In genomic region chr17:81713004-81713555, GRCh38 we compare ENCODE assay signal across 9 cellular contexts. TPM values are rescaled to one million over a fixed set of nuclear protein-coding genes. Genes with fewer than 3 reads are reported as not detected.
DNase-seq lines count a peak whose midpoint lies in the region; ATAC-seq, FAIRE-seq and TF ChIP-seq lines count a peak whose summit lies in the region.
"Had no signal": no experiment of that assay in that cellular context is flagged by ENCODE, and none has a peak within 500 bp of the region (broad histone marks: within the 10 kb centered on the region; RNA-seq: fewer than 3 reads in every experiment).

No MANE protein-coding gene starts in this region.

- H3K18ac ChIP-seq in IMR-90 (ENCODE audit: low read depth, low read length), result no peak overlapping the region

- no peak overlapping the region; the same call in 1 of the 2 replicates for H3K27ac ChIP-seq in IMR-90 (ENCODE audit: insufficient read depth, low read length)
- no peak overlapping the region for H3K27ac ChIP-seq in mammary epithelial cell (ENCODE audit: insufficient read depth, low read depth, low read length)
- H3K27ac ChIP-seq: foreskin keratinocyte had no signal

- no peak overlapping the region for H2BK20ac ChIP-seq in IMR-90 (ENCODE audit: low read depth, low read length)

- H3K4me2 ChIP-seq in IMR-90 (ENCODE audit: low read depth, low read length) (peak overlapping the region; percentile 89), mammary epithelial cell (ENCODE audit: insufficient read depth, low read depth, low read length) (peak overlapping the region; percentile 99)

- no peak overlapping the region for H4K8ac ChIP-seq in IMR-90 (ENCODE audit: low read depth in 2 of 2, low read length in 2 of 2)

- H3K4me3 ChIP-seq in AG04449 (ENCODE audit: low read depth, low read length) (peak overlapping the region; percentile 67), IMR-90 (ENCODE audit: insufficient read depth, low read depth, low read length) (peak overlapping the region; percentile 87), mammary epithelial cell (replicated peaks in 1 of 3; ENCODE audit: insufficient read depth in 1 of 3, low read depth in 2 of 3, low read length in 3 of 3) (peak overlapping the region; percentile 42 to 76 (median 66)), mucosa of descending colon (peak overlapping the region; percentile 74)

- no peak for TF ChIP-seq POLR2A in IMR-90 (IDR thresholded peaks at IDR 0.05; ENCODE audit: low read depth, low read length)

- H3K4ac ChIP-seq in IMR-90 (ENCODE audit: low read depth, low read length), result no peak overlapping the region

- no peak for FAIRE-seq in frontal cortex (lab: Jason Lieb, UNC)

- POLR2A ChIA-PET in AG04449 (lab: Yijun Ruan, JAX) (interaction anchor here (0.7 to 2.9 kb wide), 4 partner anchors 8 to 156 kb away, joined by 3 to 14 read pairs (median 4); partner anchors contain the start of genes MCRIP1 and MRPL12), IMR-90 (lab: Charles Lee; ENCODE audit: unreplicated experiment) (no interaction called here)

- no peak for ATAC-seq in IMR-90 (ENCODE audit: low read depth)
- peak; percentile 3 for ATAC-seq in mucosa of descending colon

- intact Hi-C loops in IMR-90 (cut with micrococcal nuclease) (no loop called here), mammary epithelial cell (cut with micrococcal nuclease) (loop anchor here (5.0 kb wide), 1 partner anchor 309 kb away; the partner anchor contains the start of genes CENPX and LRRC45), mucosa of descending colon (cut with DNase I, micrococcal nuclease) (no loop called here)

- in situ Hi-C loops in IMR-90 (cut with MboI; ENCODE audit: low sequenced_read_pairs) (no loop called here), mammary epithelial cell (cut with MboI; ENCODE audit: low sequenced_read_pairs in 2 of 2) (no loop called here)

- H4K5ac ChIP-seq in IMR-90 (ENCODE audit: low read depth, low read length), result no peak overlapping the region

- no peaks in the 10 kb centered on the region; the same call in 1 of the 2 replicates for H4K20me1 ChIP-seq in IMR-90 (ENCODE audit: insufficient read depth, low read length)
- no peaks in the 10 kb centered on the region for H4K20me1 ChIP-seq in mammary epithelial cell (ENCODE audit: insufficient read depth, low read length)

- H3K79me2 ChIP-seq in mammary epithelial cell (ENCODE audit: insufficient read depth, low read length), result peaks cover 29% of the 10 kb centered on the region

- H3K27me3 ChIP-seq in IMR-90 (ENCODE audit: control insufficient read depth, insufficient read depth, low read length), result no peaks in the 10 kb centered on the region
- H3K27me3 ChIP-seq in mammary epithelial cell (ENCODE audit: insufficient read depth, low read length), result no peaks in the 10 kb centered on the region
- H3K27me3 ChIP-seq: foreskin keratinocyte had no signal

- TF ChIP-seq CTCF in AG04449 (IDR thresholded peaks at IDR 0.05; ENCODE audit: insufficient read depth, low read length, missing control alignments) (no peak), IMR-90 (conservative IDR thresholded peaks at IDR 0.05; ENCODE audit: low read depth, low read length) (no peak), mammary epithelial cell (conservative IDR thresholded peaks at IDR 0.05 in 1 of 2, IDR thresholded peaks at IDR 0.05 in 1 of 2; ENCODE audit: extremely low read depth in 1 of 2, insufficient read depth in 1 of 2, low read depth in 1 of 2, low read length in 2 of 2) (no peak), mucosa of descending colon (IDR thresholded peaks at IDR 0.05) (no peak)

- no peak for TF ChIP-seq RAD21 in IMR-90 (IDR thresholded peaks at IDR 0.05; ENCODE audit: low read length)

- H2BK5ac ChIP-seq in IMR-90 (ENCODE audit: low read depth, low read length, poor library complexity, severe bottlenecking), result no peak overlapping the region

- H2AFZ ChIP-seq in IMR-90 (replicated peaks; ENCODE audit: low read length, poor library complexity), result peak overlapping the region; percentile 96
- peak overlapping the region; percentile 56 for H2AFZ ChIP-seq in mammary epithelial cell (ENCODE audit: low read depth, low read length)

- no peak overlapping the region for H2BK120ac ChIP-seq in IMR-90 (ENCODE audit: low read depth, low read length)

- no TSS peak for BruUV-seq in IMR-90 (replicated peaks; lab: Mats Ljungman, UMichigan)
- no TSS peak for BruUV-seq in mammary epithelial cell (replicated peaks; lab: Mats Ljungman, UMichigan)

- no peak overlapping the region for H4K91ac ChIP-seq in IMR-90 (ENCODE audit: insufficient read depth, low read depth, low read length)

- H3K14ac ChIP-seq in IMR-90 (replicated peaks; ENCODE audit: low read depth, low read length), result no peak overlapping the region

- H3K36me3 ChIP-seq in IMR-90 (ENCODE audit: control insufficient read depth, insufficient read depth, low read length) (peaks cover 3% of the 10 kb centered on the region), mammary epithelial cell (ENCODE audit: insufficient read depth, low read length) (no peaks in the 10 kb centered on the region), mucosa of descending colon (ENCODE audit: low read depth) (no peaks in the 10 kb centered on the region)

- no peak overlapping the region for H3K23ac ChIP-seq in IMR-90 (ENCODE audit: low read depth, low read length)

- H3K9me3 ChIP-seq in IMR-90 (ENCODE audit: control insufficient read depth, insufficient read depth, low read length), result no peaks in the 10 kb centered on the region
- H3K9me3 ChIP-seq in mammary epithelial cell (replicated peaks; ENCODE audit: insufficient read depth, low read length), result no peaks in the 10 kb centered on the region
- no peaks in the 10 kb centered on the region for H3K9me3 ChIP-seq in mucosa of descending colon

- H3K9me1 ChIP-seq in IMR-90 (ENCODE audit: insufficient read depth, low read length), result peaks cover 8% of the 10 kb centered on the region

- peaks cover 18% of the 10 kb centered on the region for H3K4me1 ChIP-seq in IMR-90 (ENCODE audit: control insufficient read depth, insufficient read depth, low read length)
- peaks cover 28% of the 10 kb centered on the region for H3K4me1 ChIP-seq in mammary epithelial cell (ENCODE audit: insufficient read depth, low read length)
- peaks cover 36% of the 10 kb centered on the region for H3K4me1 ChIP-seq in mucosa of descending colon (ENCODE audit: low read depth)
- H3K4me1 ChIP-seq: foreskin keratinocyte had no signal

- 33% methylated on average over 13 of the region's 18 CpGs; no CpG with 5 or more reads in 1 of the 2 experiments for WGBS in IMR-90 (ENCODE audit: extremely low coverage in 2 of 2, insufficient read length in 1 of 2), 2 experiments
- WGBS in mammary epithelial cell (ENCODE audit: low coverage, missing lambda C conversion rate), result 0% methylated on average over 6 of the region's 18 CpGs

- H2AK9ac ChIP-seq in IMR-90 (replicated peaks; ENCODE audit: low read depth, low read length, poor library complexity), result peak overlapping the region; percentile 75

- no peak overlapping the region for H2BK15ac ChIP-seq in IMR-90 (ENCODE audit: low read depth, low read length)

- H3K79me1 ChIP-seq in IMR-90 (ENCODE audit: low read depth in 1 of 2, low read length in 2 of 2), result peaks cover 14 to 30% of the 10 kb centered on the region in 2 experiments

- H3K56ac ChIP-seq in IMR-90 (ENCODE audit: extremely low read depth, insufficient read depth, low read length), result no peak overlapping the region

- no peak overlapping the region for H2AK5ac ChIP-seq in IMR-90 (ENCODE audit: low read depth, low read length)

- DNase-seq in AG04449 (ENCODE audit: low read depth, low spot score) (no peak), IMR-90 (no peak), mammary epithelial cell (peak; percentile 34), mucosa of descending colon (peak in 1 of 3 donors; percentile 59), frontal cortex (ENCODE audit: low spot score in 2 of 2) (no peak), amniotic stem cell (lab: John Stamatoyannopoulos, UW) (no peak), NCI-H1092 treated with DMSO at 0.1 percent for 48 hours (lab: John Stamatoyannopoulos, UW) (no peak)
- no peak for DNase-seq in stimulated activated naive CD4-positive, alpha-beta T cell treated with Interleukin-2 at 50 U/mL for 16 hours (lab: John Stamatoyannopoulos, UW)

- CTCF ChIA-PET in AG04449 (lab: Yijun Ruan, JAX), result interaction anchor here (1.0 to 1.4 kb wide), 6 partner anchors 9 to 150 kb away, joined by 3 to 4 read pairs (median 3); partner anchors contain the start of genes ARL16 and HGS
- CTCF ChIA-PET in IMR-90 (lab: Yijun Ruan, JAX), result interaction anchor here (0.6 kb wide), 1 partner anchor 13 kb away, joined by 4 read pairs; no protein-coding TSS in a partner anchor
- CTCF ChIA-PET in mammary epithelial cell (lab: Charles Lee; ENCODE audit: low non-redundant PET), result no interaction called here

- H3K9ac ChIP-seq in IMR-90 (ENCODE audit: low read depth, low read length) (peak overlapping the region; percentile 46), mammary epithelial cell (ENCODE audit: insufficient read depth, low read length) (peak overlapping the region; percentile 49)

- dilution Hi-C loops in IMR-90 (cut with HindIII; ENCODE audit: low sequenced_read_pairs, unreplicated experiment), result no loop called here
- dilution Hi-C loops in mammary epithelial cell (cut with HindIII; ENCODE audit: low sequenced_read_pairs), result no loop called here

RNA-seq across cellular contexts. Expression of gene SLC25A10, which starts 1.0 kb away (rescaled TPM):
- 12.2 and 14.9 TPM in 2 replicates for total RNA-seq in IMR-90 (2012; rRNA removed)
- polyA plus RNA-seq in IMR-90 (2012; rRNA removed), result 19.0 and 20.2 TPM in 2 replicates
- polyA plus RNA-seq in IMR-90 (2012; cell fraction: cytosol; rRNA removed), result 7.7 and 16.1 TPM in 2 replicates
- polyA plus RNA-seq in IMR-90 (2012; cell fraction: nucleus; rRNA removed; ENCODE audit: low replicate concordance), result 9.4 and 24.8 TPM in 2 replicates
- 10 to 100 TPM; 13.0 to 19.1 TPM for total RNA-seq in mammary epithelial cell
- polyA plus RNA-seq in mammary epithelial cell, result 32.2 TPM
- 58.7 TPM for polyA minus RNA-seq in mammary epithelial cell
- total RNA-seq in mucosa of descending colon, result 10 to 100 TPM; 22.9 to 61.6 (median 57.6) TPM
- 4.9 TPM for total RNA-seq in frontal cortex

RNA-seq across cellular contexts. Expression of gene MRPL12, which starts 9.9 kb away (rescaled TPM):
- 17.2 and 17.5 TPM in 2 replicates for total RNA-seq in IMR-90 (2012; rRNA removed)
- 111 and 127 TPM in 2 replicates for polyA plus RNA-seq in IMR-90 (2012; rRNA removed)
- polyA plus RNA-seq in IMR-90 (2012; cell fraction: cytosol; rRNA removed), result 140 and 156 TPM in 2 replicates
- polyA plus RNA-seq in IMR-90 (2012; cell fraction: nucleus; rRNA removed; ENCODE audit: low replicate concordance), result 32.1 and 54.9 TPM in 2 replicates
- 100 to 1,000 TPM in 1 of 2 donors, 10 to 100 TPM in 1; 13.2 to 104 TPM for total RNA-seq in mammary epithelial cell
- polyA plus RNA-seq in mammary epithelial cell, result 129 TPM
- 49.1 TPM for polyA minus RNA-seq in mammary epithelial cell
- total RNA-seq in mucosa of descending colon, result 100 to 1,000 TPM in 2 of 3 donors, 10 to 100 TPM in 1; 69.0 to 109 (median 108) TPM
- 4.9 TPM for total RNA-seq in frontal cortex

RNA-seq across cellular contexts. Expression of gene HGS, which starts 29.3 kb away (rescaled TPM):
- total RNA-seq in IMR-90 (2012; rRNA removed), result 49.4 and 52.5 TPM in 2 replicates
- polyA plus RNA-seq in IMR-90 (2012; rRNA removed), result 137 and 169 TPM in 2 replicates
- polyA plus RNA-seq in IMR-90 (2012; cell fraction: cytosol; rRNA removed), result 46.1 and 98.2 TPM in 2 replicates
- 423 and 1,279 TPM in 2 replicates for polyA plus RNA-seq in IMR-90 (2012; cell fraction: nucleus; rRNA removed; ENCODE audit: low replicate concordance)
- 100 to 1,000 TPM in 1 of 2 donors, 10 to 100 TPM in 1; 88.0 to 140 TPM for total RNA-seq in mammary epithelial cell
- polyA plus RNA-seq in mammary epithelial cell, result 72.7 TPM
- 137 TPM for polyA minus RNA-seq in mammary epithelial cell
- 100 to 1,000 TPM in 2 of 3 donors, 10 to 100 TPM in 1; 91.4 to 126 (median 102) TPM for total RNA-seq in mucosa of descending colon
- 44.4 TPM for total RNA-seq in frontal cortex

RNA-seq across cellular contexts. Expression of gene ARL16, which starts 29.5 kb away (rescaled TPM):
- total RNA-seq in IMR-90 (2012; rRNA removed) (42.8 and 51.1 TPM in 2 replicates), mammary epithelial cell (10 to 100 TPM; 19.5 to 27.7 TPM), mucosa of descending colon (10 to 100 TPM; 14.0 to 27.6 (median 26.1) TPM), frontal cortex (40.4 TPM)
- polyA plus RNA-seq in IMR-90 (2012; rRNA removed) (77.9 and 83.1 TPM in 2 replicates), mammary epithelial cell (38.1 TPM)
- 73.3 and 116 TPM in 2 replicates for polyA plus RNA-seq in IMR-90 (2012; cell fraction: cytosol; rRNA removed)
- polyA plus RNA-seq in IMR-90 (2012; cell fraction: nucleus; rRNA removed; ENCODE audit: low replicate concordance), result 130 and 139 TPM in 2 replicates
- polyA minus RNA-seq in mammary epithelial cell, result 46.6 TPM

RNA-seq across cellular contexts. Expression of gene CCDC137, which starts 46.5 kb away (rescaled TPM):
- 7.5 and 9.2 TPM in 2 replicates for total RNA-seq in IMR-90 (2012; rRNA removed)
- polyA plus RNA-seq in IMR-90 (2012; rRNA removed), result 18.4 and 23.2 TPM in 2 replicates
- 16.7 and 34.8 TPM in 2 replicates for polyA plus RNA-seq in IMR-90 (2012; cell fraction: cytosol; rRNA removed)
- 12.3 and 18.2 TPM in 2 replicates for polyA plus RNA-seq in IMR-90 (2012; cell fraction: nucleus; rRNA removed; ENCODE audit: low replicate concordance)
- total RNA-seq in mammary epithelial cell, result 10 to 100 TPM in 1 of 2 donors, 1 to 10 TPM in 1; 5.3 to 34.0 TPM
- 17.9 TPM for polyA plus RNA-seq in mammary epithelial cell
- 4.9 TPM for polyA minus RNA-seq in mammary epithelial cell
- 10 to 100 TPM; 15.5 to 19.6 (median 15.6) TPM for total RNA-seq in mucosa of descending colon
- 6.1 TPM for total RNA-seq in frontal cortex
